In genomic region chr13:44726214-44726613, GRCh38 we compare ENCODE assay signal across 17 cellular contexts.
A peak's percentile ranks its signal among the peaks of the same experiment; 100 is the strongest.
DNase-seq lines count a peak whose midpoint lies in the region; ATAC-seq, FAIRE-seq and TF ChIP-seq lines count a peak whose summit lies in the region.
"Had no signal": no experiment of that assay in that cellular context is flagged by ENCODE, and none has a peak within 500 bp of the region (broad histone marks: within the 10 kb centered on the region; RNA-seq: fewer than 3 reads in every experiment).

No MANE protein-coding gene starts in this region.

- no peak for ATAC-seq in right cardiac atrium
- ATAC-seq: activated CD4-positive, CD25-positive, alpha-beta regulatory T cell treated with anti-CD3 and anti-CD28 coated beads, Interleukin-2, amount 50 U/mL, for 24 hours; left cardiac atrium; naive thymus-derived CD8-positive, alpha-beta T cell had no signal

- no peak overlapping the region for H3K9ac ChIP-seq in astrocyte (ENCODE audit: low read length)
- H3K9ac ChIP-seq in keratinocyte (ENCODE audit: control insufficient read depth, extremely low read depth, insufficient read depth, low read length) = peak overlapping the region; percentile 25

- H3K27ac Mint-ChIP-seq in HFFc6 = peak overlapping the region; percentile 90
- no peak overlapping the region for H3K27ac Mint-ChIP-seq in astrocyte (ENCODE audit: unreplicated experiment)
- H3K27ac Mint-ChIP-seq: CD14-positive monocyte had no signal

- FAIRE-seq in astrocyte (lab: Jason Lieb, UNC) (peak; percentile 68), keratinocyte (lab: Jason Lieb, UNC) (peak; percentile 87)
- FAIRE-seq: G401.6 had no signal

- H3K36me3 Mint-ChIP-seq in HFFc6 (ENCODE audit: low read depth) = peaks cover 17% of the 10 kb centered on the region
- no peaks in the 10 kb centered on the region for H3K36me3 Mint-ChIP-seq in astrocyte (ENCODE audit: low read depth, unreplicated experiment)
- H3K36me3 Mint-ChIP-seq: CD14-positive monocyte had no signal

- H3K4me3 Mint-ChIP-seq in HFFc6 = peak overlapping the region; percentile 3
- H3K4me3 Mint-ChIP-seq in astrocyte (ENCODE audit: unreplicated experiment) = no peak overlapping the region
- H3K4me3 Mint-ChIP-seq: naive thymus-derived CD8-positive, alpha-beta T cell had no signal

- H3K9me3 ChIP-seq in astrocyte (ENCODE audit: insufficient read depth, low read depth, low read length) (no peaks in the 10 kb centered on the region), keratinocyte (ENCODE audit: control insufficient read depth, low read depth, low read length) (no peaks in the 10 kb centered on the region), right cardiac atrium (ENCODE audit: control insufficient read depth, low read length) (no peaks in the 10 kb centered on the region)

- intact Hi-C loops in right cardiac atrium (cut with DNase I) = no loop called here

- dilution Hi-C loops in keratinocyte (cut with MboI; ENCODE audit: extremely low pct_ligation_motif_present, low sequenced_read_pairs) = no loop called here

- WGBS in right cardiac atrium = 72% methylated on average over 3 of the region's 3 CpGs

- H3K79me2 ChIP-seq in astrocyte (ENCODE audit: insufficient read depth, low read length) (no peaks in the 10 kb centered on the region), keratinocyte (ENCODE audit: control insufficient read depth, insufficient read depth, low read length) (no peaks in the 10 kb centered on the region)

- TF ChIP-seq CTCF in AG09319 (IDR thresholded peaks at IDR 0.05; ENCODE audit: low read depth, low read length) (no peak), HFFc6 (IDR thresholded peaks at IDR 0.05) (no peak), astrocyte (IDR thresholded peaks at IDR 0.05; ENCODE audit: insufficient read depth, low read depth, low read length) (no peak), keratinocyte (optimal IDR thresholded peaks at IDR 0.05 in 1 of 3, IDR thresholded peaks at IDR 0.05 in 1 of 3, conservative IDR thresholded peaks at IDR 0.05 in 1 of 3; ENCODE audit: extremely low read depth in 1 of 3, insufficient read depth in 2 of 3, low read length in 3 of 3) (no peak)

- DNase-seq in AG09319 (ENCODE audit: extremely low read depth, low read depth) (peak; percentile 93), HFFc6 (peak; percentile 79), astrocyte (ENCODE audit: low read depth) (peak; percentile 49), keratinocyte (ENCODE audit: low read depth, low spot score) (no peak), right cardiac atrium (no peak), NCI-H345 treated with DMSO at 0.1 percent for 48 hours (lab: John Stamatoyannopoulos, UW; ENCODE audit: unreplicated experiment) (no peak), middle frontal gyrus (ENCODE audit: extremely low spot score, low spot score) (no peak), UCSD-AML1 (lab: John Stamatoyannopoulos, UW; ENCODE audit: unreplicated experiment) (no peak)
- DNase-seq: left cardiac atrium; naive thymus-derived CD8-positive, alpha-beta T cell; NCI-H146; stimulated activated naive CD4-positive, alpha-beta T cell; uterus had no signal

- H3K27me3 Mint-ChIP-seq in HFFc6 (ENCODE audit: insufficient read depth) (no peaks in the 10 kb centered on the region), astrocyte (ENCODE audit: low read depth, unreplicated experiment) (no peaks in the 10 kb centered on the region)

- H3K4me2 ChIP-seq in astrocyte (ENCODE audit: low read length) (no peak overlapping the region), keratinocyte (ENCODE audit: control insufficient read depth, extremely low read depth, insufficient read depth, low read depth, low read length) (peak overlapping the region; percentile 35)

- H3K9me1 ChIP-seq in keratinocyte (ENCODE audit: control insufficient read depth, extremely low read depth, insufficient read depth, low read length) = no peaks in the 10 kb centered on the region

- H3K4me1 ChIP-seq in astrocyte (ENCODE audit: insufficient read depth, low read length) = no peaks in the 10 kb centered on the region
- H3K4me1 ChIP-seq in keratinocyte (ENCODE audit: control insufficient read depth, extremely low read depth, insufficient read depth, low read length) = peaks cover 27% of the 10 kb centered on the region
- no peaks in the 10 kb centered on the region for H3K4me1 ChIP-seq in right cardiac atrium (ENCODE audit: control insufficient read depth, insufficient read depth, low read length)
- H3K4me1 ChIP-seq: right atrium auricular region, uterus had no signal

- peaks cover 10% of the 10 kb centered on the region for H3K9me3 Mint-ChIP-seq in HFFc6
- peaks cover 2% of the 10 kb centered on the region for H3K9me3 Mint-ChIP-seq in astrocyte (ENCODE audit: unreplicated experiment)

- H3K36me3 ChIP-seq in astrocyte (ENCODE audit: insufficient read depth, low read length) = no peaks in the 10 kb centered on the region
- H3K36me3 ChIP-seq in keratinocyte (ENCODE audit: control insufficient read depth in 2 of 2, extremely low read depth in 1 of 2, insufficient read depth in 2 of 2, low read length in 2 of 2) = no peaks in the 10 kb centered on the region
- H3K36me3 ChIP-seq: right atrium auricular region, uterus had no signal

- H3K4me3 ChIP-seq in astrocyte (ENCODE audit: insufficient read depth, low read depth, low read length) = no peak overlapping the region
- no peak overlapping the region for H3K4me3 ChIP-seq in keratinocyte (ENCODE audit: control insufficient read depth in 2 of 3, extremely low read depth in 1 of 3, insufficient read depth in 2 of 3, low read depth in 1 of 3, low read length in 3 of 3)
- H3K4me3 ChIP-seq in right cardiac atrium (ENCODE audit: low read length) = no peak overlapping the region
- H3K4me3 ChIP-seq: right atrium auricular region, uterus had no signal

- H4K20me1 ChIP-seq in astrocyte (ENCODE audit: insufficient read depth, low read length) (no peaks in the 10 kb centered on the region), keratinocyte (ENCODE audit: control insufficient read depth, extremely low read depth, insufficient read depth, low read length) (no peaks in the 10 kb centered on the region)

- H2AFZ ChIP-seq in astrocyte (ENCODE audit: low read depth, low read length) = no peak overlapping the region
- peak overlapping the region; percentile 67 for H2AFZ ChIP-seq in keratinocyte (ENCODE audit: control insufficient read depth, low read length)

- no peaks in the 10 kb centered on the region for H3K27me3 ChIP-seq in astrocyte (ENCODE audit: insufficient read depth, low read length)
- no peaks in the 10 kb centered on the region for H3K27me3 ChIP-seq in keratinocyte (ENCODE audit: control insufficient read depth, extremely low read depth, insufficient read depth, low read length)
- no peaks in the 10 kb centered on the region for H3K27me3 ChIP-seq in right cardiac atrium (ENCODE audit: control insufficient read depth, insufficient read depth)
- H3K27me3 ChIP-seq: right atrium auricular region, uterus had no signal

- H3K27ac ChIP-seq in astrocyte (ENCODE audit: low read depth, low read length) (no peak overlapping the region), keratinocyte (ENCODE audit: control insufficient read depth, insufficient read depth, low read length) (peak overlapping the region; percentile 68), right cardiac atrium (ENCODE audit: low read length) (no peak overlapping the region)
- H3K27ac ChIP-seq: right atrium auricular region, uterus had no signal

- peaks cover 37% of the 10 kb centered on the region for H3K4me1 Mint-ChIP-seq in HFFc6 (ENCODE audit: low read depth)
- peaks cover 16% of the 10 kb centered on the region for H3K4me1 Mint-ChIP-seq in astrocyte (ENCODE audit: low read depth, unreplicated experiment)
- H3K4me1 Mint-ChIP-seq: naive thymus-derived CD8-positive, alpha-beta T cell had no signal

Comparison
In these comparisons a context has a peak if more than half of its experiments do, and no peak if none do; other contexts are left out.
1. DNase-seq: peak in AG09319 (single experiment), HFFc6 (single experiment) and astrocyte (single experiment); none in keratinocyte (single experiment), right cardiac atrium (0 of 3), NCI-H345 treated with DMSO at 0.1 percent for 48 hours (single experiment), middle frontal gyrus (single experiment) and UCSD-AML1 (single experiment).